ENCODE assay signal across 10 cellular contexts in genomic region chrX:30593435-30594200, GRCh38. TPM values are rescaled to one million over a fixed set of nuclear protein-coding genes. Genes with fewer than 3 reads are reported as not detected.
A peak's percentile ranks its signal among the peaks of the same experiment; 100 is the strongest.
DNase-seq lines count a peak whose midpoint lies in the region; ATAC-seq lines count a peak whose summit lies in the region.
"Had no signal": no experiment of that assay in that cellular context is flagged by ENCODE, and none has a peak within 500 bp of the region (broad histone marks: within the 10 kb centered on the region; RNA-seq: fewer than 3 reads in every experiment).

No MANE protein-coding gene starts in this region.

- H3K4me3 ChIP-seq in neuronal stem cell (ENCODE audit: low read length in 2 of 2), result no peak overlapping the region

- H4K91ac ChIP-seq in neuronal stem cell (ENCODE audit: low read depth, low read length, poor library complexity), result no peak overlapping the region

- no peak overlapping the region for H2AK5ac ChIP-seq in neuronal stem cell (ENCODE audit: low read depth, low read length)

- H3K36me3 ChIP-seq in neuronal stem cell (replicated peaks in 1 of 2; ENCODE audit: control insufficient read depth in 2 of 2, insufficient read depth in 2 of 2, low read length in 2 of 2), result no peaks in the 10 kb centered on the region

- no peak overlapping the region for H3K9ac ChIP-seq in neuronal stem cell (ENCODE audit: low read depth, low read length, poor library complexity)

- H3K4me2 ChIP-seq in neuronal stem cell (ENCODE audit: insufficient read depth, low read length, poor library complexity, severe bottlenecking), result no peak overlapping the region

- H2BK15ac ChIP-seq in neuronal stem cell (ENCODE audit: low read length), result no peak overlapping the region

- no peak overlapping the region for H3K27ac ChIP-seq in neuronal stem cell (replicated peaks; ENCODE audit: low read length)

- H2BK120ac ChIP-seq in neuronal stem cell (ENCODE audit: low read depth, low read length), result no peak overlapping the region

- ATAC-seq in GM18511 (IDR thresholded peaks at IDR 0.05; ENCODE audit: unreplicated experiment) (peak; percentile 44), GM21723 (IDR thresholded peaks at IDR 0.05; ENCODE audit: unreplicated experiment) (peak; percentile 55), left lobe of liver (peak; percentile 70)

- H3K18ac ChIP-seq in neuronal stem cell (ENCODE audit: low read length), result no peak overlapping the region

- no peak overlapping the region for H2BK5ac ChIP-seq in neuronal stem cell (ENCODE audit: low read length)

- no peak overlapping the region for H2AFZ ChIP-seq in neuronal stem cell (ENCODE audit: low read length)

- no peaks in the 10 kb centered on the region for H3K27me3 ChIP-seq in neuronal stem cell (ENCODE audit: control insufficient read depth in 3 of 3, insufficient read depth in 3 of 3, low read depth in 1 of 3, low read length in 3 of 3)

- H3K4ac ChIP-seq in neuronal stem cell (ENCODE audit: low read length), result no peak overlapping the region

- no peak overlapping the region for H4K8ac ChIP-seq in neuronal stem cell (ENCODE audit: low read depth, low read length)

- no peaks in the 10 kb centered on the region for H3K79me1 ChIP-seq in neuronal stem cell (ENCODE audit: low read depth, low read length)

- DNase-seq in NCI-H69 (lab: John Stamatoyannopoulos, UW) (peak; percentile 21), left lobe of liver (ENCODE audit: low spot score) (no peak), NCI-H128 (lab: John Stamatoyannopoulos, UW; ENCODE audit: unreplicated experiment) (no peak), neuronal stem cell (ENCODE audit: low spot score) (no peak), COLO829 (ENCODE audit: low spot score) (no peak)
- no peak for DNase-seq in stimulated activated CD8-positive, alpha-beta memory T cell treated with anti-CD3 and anti-CD28 coated beads, Interleukin-4, amount 100 ng/mL, for 48 hours
- DNase-seq: amygdala had no signal

- WGBS in neuronal stem cell (ENCODE audit: extremely low coverage in 2 of 2, insufficient read length in 2 of 2, insufficient replicate concordance in 1 of 2), 2 donors, result no CpG with 5 or more reads among the region's 6 CpGs

- H2BK12ac ChIP-seq in neuronal stem cell (ENCODE audit: low read length), result no peak overlapping the region

- H3K9me3 ChIP-seq in neuronal stem cell (replicated peaks in 1 of 2; ENCODE audit: control insufficient read depth in 2 of 2, insufficient read depth in 1 of 2, low read depth in 1 of 2, low read length in 2 of 2), result no peaks in the 10 kb centered on the region

- H3K23ac ChIP-seq in neuronal stem cell (ENCODE audit: low read depth, low read length, poor library complexity), result no peak overlapping the region

- H3K4me1 ChIP-seq in neuronal stem cell (ENCODE audit: control insufficient read depth in 2 of 2, insufficient read depth in 1 of 2, low read depth in 1 of 2, low read length in 2 of 2), result no peaks in the 10 kb centered on the region

- H3K14ac ChIP-seq in neuronal stem cell (ENCODE audit: low read length), result no peak overlapping the region

RNA-seq across cellular contexts. Expression of gene TASL, which starts 16.1 kb away (rescaled TPM):
- total RNA-seq in left lobe of liver, result 0.48 TPM
- not detected for polyA plus RNA-seq in neuronal stem cell (2013, experiment 1 of 2)
- not detected for polyA plus RNA-seq in neuronal stem cell (2013, experiment 2 of 2)
- total RNA-seq: RPMI7951 had no signal

RNA-seq across cellular contexts. Expression of gene GK, which starts 59.6 kb away (rescaled TPM):
- total RNA-seq in left lobe of liver, result 32.9 TPM
- polyA plus RNA-seq in neuronal stem cell (2013, experiment 1 of 2), result 3.8 TPM
- polyA plus RNA-seq in neuronal stem cell (2013, experiment 2 of 2), result 4.1 TPM
